Comparison of ENCODE assay signal across 18 cellular contexts in genomic region chr22:47407626-47408025, GRCh38.
A peak's percentile ranks its signal among the peaks of the same experiment; 100 is the strongest.
DNase-seq lines count a peak whose midpoint lies in the region; FAIRE-seq and TF ChIP-seq lines count a peak whose summit lies in the region.
"Had no signal": no experiment of that assay in that cellular context is flagged by ENCODE, and none has a peak within 500 bp of the region (broad histone marks: within the 10 kb centered on the region; RNA-seq: fewer than 3 reads in every experiment).

No MANE protein-coding gene starts in this region.

- no peaks in the 10 kb centered on the region for H3K4me1 Mint-ChIP-seq in osteocyte (ENCODE audit: unreplicated experiment)
- H3K4me1 Mint-ChIP-seq: CD4-positive, alpha-beta memory T cell had no signal

- H3K27me3 ChIP-seq in WERI-Rb-1 (ENCODE audit: insufficient read depth, low read depth, severe bottlenecking) (no peaks in the 10 kb centered on the region), SJCRH30 (no peaks in the 10 kb centered on the region)

- intact Hi-C loops in kidney (cut with DNase I): no loop called here

- no peak for FAIRE-seq in kidney (lab: Jason Lieb, UNC)
- FAIRE-seq: G401.6, GM12892, H54 had no signal

- peaks cover 25% of the 10 kb centered on the region for H3K9me3 Mint-ChIP-seq in osteocyte (ENCODE audit: unreplicated experiment)

- H3K27ac Mint-ChIP-seq in osteocyte (ENCODE audit: unreplicated experiment): no peak overlapping the region
- H3K27ac Mint-ChIP-seq: CD4-positive, alpha-beta memory T cell had no signal

- H3K4me3 ChIP-seq in WERI-Rb-1 (ENCODE audit: low read depth, low read length) (no peak overlapping the region), kidney (ENCODE audit: low read length in 2 of 2) (no peak overlapping the region), SJCRH30 (no peak overlapping the region)

- H3K36me3 ChIP-seq in WERI-Rb-1 (no peaks in the 10 kb centered on the region), kidney (ENCODE audit: control insufficient read depth in 1 of 2, insufficient read depth in 2 of 2, low read length in 2 of 2) (no peaks in the 10 kb centered on the region), SJCRH30 (no peaks in the 10 kb centered on the region)

- H3K27ac ChIP-seq in WERI-Rb-1 (no peak overlapping the region), kidney (ENCODE audit: low read depth in 2 of 2, low read length in 2 of 2) (no peak overlapping the region), SJCRH30 (no peak overlapping the region)

- H3K36me3 Mint-ChIP-seq in osteocyte (ENCODE audit: unreplicated experiment): no peaks in the 10 kb centered on the region
- H3K36me3 Mint-ChIP-seq: CD4-positive, alpha-beta memory T cell had no signal

- DNase-seq in activated effector memory CD4-positive, alpha-beta T cell treated with anti-CD3 and anti-CD28 coated beads, Interleukin-2, amount 50 U/mL, for 16 hours: peak; percentile 10
- no peak for DNase-seq in activated effector memory CD4-positive, alpha-beta T cell treated with Interleukin-2 at 50 U/mL for 16 hours
- DNase-seq in WERI-Rb-1: peak; percentile 59
- DNase-seq in kidney: peak; percentile 37
- DNase-seq in osteocyte (ENCODE audit: extremely low spot score, unreplicated experiment): peak; percentile 38
- DNase-seq in SJCRH30: no peak
- no peak for DNase-seq in NOMO-1 treated with DMSO at 0.1 percent for 48 hours (lab: John Stamatoyannopoulos, UW; ENCODE audit: unreplicated experiment)
- DNase-seq: C1 segment of cervical spinal cord; Calu3; CD4-positive, alpha-beta memory T cell; COR-L47; DMS53; DMS79 treated with DMSO at 0.1 percent for 48 hours; GOT3; HCEC 1CT had no signal

- H3K27me3 Mint-ChIP-seq in osteocyte (ENCODE audit: unreplicated experiment): no peaks in the 10 kb centered on the region

- H3K9ac ChIP-seq in kidney (ENCODE audit: low read length in 2 of 2): no peak overlapping the region

- no peak overlapping the region for H3K4me3 Mint-ChIP-seq in osteocyte (ENCODE audit: unreplicated experiment)
- H3K4me3 Mint-ChIP-seq: CD4-positive, alpha-beta memory T cell had no signal

- H3K4me1 ChIP-seq in kidney (ENCODE audit: control insufficient read depth in 1 of 2, insufficient read depth in 1 of 2, low read depth in 1 of 2, low read length in 2 of 2) (no peaks in the 10 kb centered on the region), SJCRH30 (no peaks in the 10 kb centered on the region)

- H3K9me3 ChIP-seq in WERI-Rb-1 (ENCODE audit: severe bottlenecking): no peaks in the 10 kb centered on the region
- H3K9me3 ChIP-seq in kidney (ENCODE audit: control insufficient read depth in 1 of 2, low read length in 2 of 2): no peaks in the 10 kb centered on the region
- no peaks in the 10 kb centered on the region for H3K9me3 ChIP-seq in SJCRH30 (replicated peaks)

- TF ChIP-seq CTCF in WERI-Rb-1 (IDR thresholded peaks at IDR 0.05; ENCODE audit: low read depth, low read length): no peak
- no peak for TF ChIP-seq CTCF in kidney (IDR thresholded peaks at IDR 0.05; ENCODE audit: borderline replicate concordance, extremely low read depth, insufficient read depth)
- no peak for TF ChIP-seq CTCF in osteocyte (IDR thresholded peaks at IDR 0.05)

Comparison
In these comparisons a context has a peak if more than half of its experiments do, and no peak if none do; other contexts are left out.
1. DNase-seq: peak in activated effector memory CD4-positive, alpha-beta T cell treated with anti-CD3 and anti-CD28 coated beads, Interleukin-2, amount 50 U/mL, for 16 hours (single experiment), WERI-Rb-1 (single experiment), kidney (single experiment) and osteocyte (single experiment); none in activated effector memory CD4-positive, alpha-beta T cell treated with Interleukin-2 at 50 U/mL for 16 hours (single experiment), SJCRH30 (0 of 2) and NOMO-1 treated with DMSO at 0.1 percent for 48 hours (single experiment).